ENCODE assay signal across 1 cellular context in genomic region chr9:748861-749497, GRCh38.
TF ChIP-seq lines count a peak whose summit lies in the region.

No MANE protein-coding gene starts in this region.

TF ChIP-seq in GM23338, 12 proteins besides CTCF, POLR2A, EP300 and RAD21 (continued from another document):
- TF ChIP-seq ZNF462 (CRISPR knock-in tag; IDR thresholded peaks at IDR 0.05) (no peak), EZH2phosphoT487 (IDR thresholded peaks at IDR 0.05; ENCODE audit: unreplicated experiment) (no peak), ZNF114 (CRISPR knock-in tag; IDR thresholded peaks at IDR 0.05) (no peak), ETS1 (IDR thresholded peaks at IDR 0.05) (no peak), STAT1 (IDR thresholded peaks at IDR 0.05; ENCODE audit: unreplicated experiment) (no peak), JUNB (IDR thresholded peaks at IDR 0.05; ENCODE audit: unreplicated experiment) (no peak), ZNF331 (CRISPR knock-in tag; IDR thresholded peaks at IDR 0.05; ENCODE audit: low read depth) (no peak), NANOG (IDR thresholded peaks at IDR 0.05; ENCODE audit: borderline replicate concordance) (no peak), POLR2AphosphoS5 (IDR thresholded peaks at IDR 0.05; ENCODE audit: low read depth) (no peak), REST (IDR thresholded peaks at IDR 0.05; ENCODE audit: unreplicated experiment) (no peak)
